ENCODE assay signal across 1 cellular context in genomic region chr3:118942195-118942594, GRCh38.
TF ChIP-seq lines count a peak whose summit lies in the region.

No MANE protein-coding gene starts in this region.

TF ChIP-seq in K562, 482 proteins besides CTCF, POLR2A, EP300 and RAD21 (continued from another document):
- TF ChIP-seq, protein P1, sequence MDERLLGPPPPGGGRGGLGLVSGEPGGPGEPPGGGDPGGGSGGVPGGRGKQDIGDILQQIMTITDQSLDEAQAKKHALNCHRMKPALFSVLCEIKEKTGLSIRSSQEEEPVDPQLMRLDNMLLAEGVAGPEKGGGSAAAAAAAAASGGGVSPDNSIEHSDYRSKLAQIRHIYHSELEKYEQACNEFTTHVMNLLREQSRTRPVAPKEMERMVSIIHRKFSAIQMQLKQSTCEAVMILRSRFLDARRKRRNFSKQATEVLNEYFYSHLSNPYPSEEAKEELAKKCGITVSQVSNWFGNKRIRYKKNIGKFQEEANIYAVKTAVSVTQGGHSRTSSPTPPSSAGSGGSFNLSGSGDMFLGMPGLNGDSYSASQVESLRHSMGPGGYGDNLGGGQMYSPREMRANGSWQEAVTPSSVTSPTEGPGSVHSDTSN (CRISPR knock-in tag; IDR thresholded peaks at IDR 0.05; ENCODE audit: low read depth), result no peak
- TF ChIP-seq, protein P1 (tag; conservative IDR thresholded peaks at IDR 0.05; ENCODE audit: low read depth), result no peak
